8 cellular contexts compared by ENCODE assay signal in genomic region chr19:39679056-39679790, GRCh38. TPM values are rescaled to one million over a fixed set of nuclear protein-coding genes. Genes with fewer than 3 reads are reported as not detected.
DNase-seq lines count a peak whose midpoint lies in the region; ATAC-seq and TF ChIP-seq lines count a peak whose summit lies in the region.

No MANE protein-coding gene starts in this region.

- H3K4me1 Mint-ChIP-seq in activated CD8-positive, alpha-beta T cell treated with anti-CD3 and anti-CD28 coated beads, Interleukin-2, amount 10 ng/mL, durations not matched to agents 7 days and 5 days (ENCODE audit: low read depth) = peaks cover 32% of the 10 kb centered on the region

- H3K27ac Mint-ChIP-seq in activated CD8-positive, alpha-beta T cell treated with anti-CD3 and anti-CD28 coated beads, Interleukin-2, amount 10 ng/mL, durations not matched to agents 7 days and 5 days = peak overlapping the region; percentile 70

- POLR2A ChIA-PET in activated CD8-positive, alpha-beta T cell treated with anti-CD3 and anti-CD28 coated beads, Interleukin-2, amount 10 ng/mL, durations not matched to agents 7 days and 5 days (lab: Charles Lee) = no interaction called here

- no peaks in the 10 kb centered on the region for H3K9me3 Mint-ChIP-seq in activated CD8-positive, alpha-beta T cell treated with anti-CD3 and anti-CD28 coated beads, Interleukin-2, amount 10 ng/mL, durations not matched to agents 7 days and 5 days (ENCODE audit: insufficient read depth)

- no peaks in the 10 kb centered on the region for H3K36me3 Mint-ChIP-seq in activated CD8-positive, alpha-beta T cell treated with anti-CD3 and anti-CD28 coated beads, Interleukin-2, amount 10 ng/mL, durations not matched to agents 7 days and 5 days (ENCODE audit: low read depth)

- CTCF ChIA-PET in activated CD8-positive, alpha-beta T cell treated with anti-CD3 and anti-CD28 coated beads, Interleukin-2, amount 10 ng/mL, durations not matched to agents 7 days and 5 days (lab: Charles Lee) = interaction anchor here (1.6 kb wide), 1 partner anchor 165 kb away, joined by 6 read pairs; no protein-coding TSS in a partner anchor

- H3K27me3 Mint-ChIP-seq in activated CD8-positive, alpha-beta T cell treated with anti-CD3 and anti-CD28 coated beads, Interleukin-2, amount 10 ng/mL, durations not matched to agents 7 days and 5 days (ENCODE audit: low read depth) = no peaks in the 10 kb centered on the region

- peak; percentile 44 for TF ChIP-seq POLR2A in GM18526 (IDR thresholded peaks at IDR 0.05; ENCODE audit: extremely low read depth, insufficient read length)

- DNase-seq in activated CD8-positive, alpha-beta T cell treated with anti-CD3 and anti-CD28 coated beads, Interleukin-2, amount 10 ng/mL, durations not matched to agents 7 days and 5 days = peak; percentile 26
- DNase-seq in stimulated activated CD4-positive, alpha-beta T cell treated with anti-CD3 and anti-CD28 coated beads, Interleukin-12 subunit alpha, Interleukin-12 subunit beta, amount 100 ng/mL, for 4 hours = peak; percentile 45
- DNase-seq in T-helper 9 cell (no peak), SW 1271 (lab: John Stamatoyannopoulos, UW) (no peak), DMS153 treated with DMSO at 0.1 percent for 48 hours (lab: John Stamatoyannopoulos, UW; ENCODE audit: unreplicated experiment) (no peak), NCI-H748 treated with DMSO at 0.1 percent for 48 hours (lab: John Stamatoyannopoulos, UW) (no peak)

- peak overlapping the region; percentile 39 for H3K4me3 Mint-ChIP-seq in activated CD8-positive, alpha-beta T cell treated with anti-CD3 and anti-CD28 coated beads, Interleukin-2, amount 10 ng/mL, durations not matched to agents 7 days and 5 days

- ATAC-seq in HG02798 (IDR thresholded peaks at IDR 0.05; ENCODE audit: poor library complexity, unreplicated experiment) = peak; percentile 73
- peak; percentile 63 for ATAC-seq in activated CD8-positive, alpha-beta T cell treated with anti-CD3 and anti-CD28 coated beads, Interleukin-2, amount 10 ng/mL, durations not matched to agents 7 days and 5 days

RNA-seq across cellular contexts. Expression of gene LGALS16, which starts 23.5 kb away (rescaled TPM):
- total RNA-seq in activated CD8-positive, alpha-beta T cell treated with anti-CD3 and anti-CD28 coated beads, Interleukin-2, amount 10 ng/mL, durations not matched to agents 7 days and 5 days = not detected

RNA-seq across cellular contexts. Expression of gene LGALS14, which starts 25.1 kb away (rescaled TPM):
- total RNA-seq in activated CD8-positive, alpha-beta T cell treated with anti-CD3 and anti-CD28 coated beads, Interleukin-2, amount 10 ng/mL, durations not matched to agents 7 days and 5 days = not detected

RNA-seq across cellular contexts. Expression of gene CLC, which starts 58.6 kb away (rescaled TPM):
- not detected for total RNA-seq in activated CD8-positive, alpha-beta T cell treated with anti-CD3 and anti-CD28 coated beads, Interleukin-2, amount 10 ng/mL, durations not matched to agents 7 days and 5 days

Comparison
In these comparisons a context has a peak if more than half of its experiments do, and no peak if none do; other contexts are left out.
1. DNase-seq: peak in activated CD8-positive, alpha-beta T cell treated with anti-CD3 and anti-CD28 coated beads, Interleukin-2, amount 10 ng/mL, durations not matched to agents 7 days and 5 days (single experiment) and stimulated activated CD4-positive, alpha-beta T cell treated with anti-CD3 and anti-CD28 coated beads, Interleukin-12 subunit alpha, Interleukin-12 subunit beta, amount 100 ng/mL, for 4 hours (single experiment); none in T-helper 9 cell (single experiment), SW 1271 (0 of 2), DMS153 treated with DMSO at 0.1 percent for 48 hours (single experiment) and NCI-H748 treated with DMSO at 0.1 percent for 48 hours (single experiment).